2 cellular contexts compared by ENCODE assay signal in genomic region chr13:59447031-59447430, GRCh38.
TF ChIP-seq lines count a peak whose summit lies in the region.

No MANE protein-coding gene starts in this region.

TF ChIP-seq in GM23338, 12 proteins besides CTCF, POLR2A, EP300 and RAD21:
- TF ChIP-seq ZNF114 (CRISPR knock-in tag; IDR thresholded peaks at IDR 0.05): no peak
- no peak for TF ChIP-seq STAT1 (IDR thresholded peaks at IDR 0.05; ENCODE audit: unreplicated experiment)
- no peak for TF ChIP-seq EZH2phosphoT487 (IDR thresholded peaks at IDR 0.05; ENCODE audit: unreplicated experiment)
- no peak for TF ChIP-seq POLR2AphosphoS5 (IDR thresholded peaks at IDR 0.05; ENCODE audit: low read depth)
- TF ChIP-seq NANOG (IDR thresholded peaks at IDR 0.05; ENCODE audit: borderline replicate concordance): no peak
- no peak for TF ChIP-seq ZNF331 (CRISPR knock-in tag; IDR thresholded peaks at IDR 0.05; ENCODE audit: low read depth)
- TF ChIP-seq JUNB (IDR thresholded peaks at IDR 0.05; ENCODE audit: unreplicated experiment): no peak
- no peak for TF ChIP-seq ZNF462 (CRISPR knock-in tag; IDR thresholded peaks at IDR 0.05)

TF ChIP-seq in H1, 55 proteins besides CTCF, POLR2A, EP300 and RAD21:
- TF ChIP-seq SIN3A (conservative IDR thresholded peaks at IDR 0.05 in 1 of 2, IDR thresholded peaks at IDR 0.05 in 1 of 2; ENCODE audit: low read depth in 1 of 2, low read length in 2 of 2): no peak
